In the genomic region with DNA sequence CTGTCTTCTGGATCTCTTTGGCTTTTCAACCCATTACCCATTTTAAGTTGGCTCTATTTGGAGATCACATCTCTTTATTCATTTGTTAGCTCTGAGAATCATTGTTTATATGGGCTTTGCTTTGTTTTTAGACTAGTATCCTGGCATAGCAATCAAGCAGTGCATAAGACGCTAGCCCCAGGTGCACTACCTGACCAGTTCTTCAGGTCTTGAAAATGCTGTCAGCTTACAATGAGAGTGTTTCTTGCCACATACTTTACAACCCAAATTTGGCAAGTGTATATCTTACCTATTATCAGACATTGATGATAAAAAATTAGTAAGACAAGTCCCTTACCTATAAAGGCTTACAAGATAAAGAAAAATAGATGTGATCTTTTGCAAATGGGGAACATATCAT, we compare ENCODE assay signal across 25 cellular contexts. TPM values are rescaled to one million over a fixed set of nuclear protein-coding genes. Genes with fewer than 3 reads are reported as not detected.
DNase-seq lines count a peak whose midpoint lies in the region; ATAC-seq and TF ChIP-seq lines count a peak whose summit lies in the region.
"Had no signal": no experiment of that assay in that cellular context is flagged by ENCODE, and none has a peak within 500 bp of the region (broad histone marks: within the 10 kb centered on the region; RNA-seq: fewer than 3 reads in every experiment).

No MANE protein-coding gene starts in this region.

- DNase-seq in SK-N-SH (no peak), epithelial cell of esophagus (ENCODE audit: low read depth) (peak; percentile 53), COLO829 (ENCODE audit: low spot score) (no peak)
- DNase-seq in CD4-positive, CD25-positive, alpha-beta regulatory T cell, result no peak
- DNase-seq: COR-L47, DMS53, NCI-H1048, NCI-H1417 treated with DMSO at 0.1 percent for 48 hours, NCI-H1694 treated with DMSO at 0.1 percent for 48 hours, NCI-H2081, NCI-H2227 treated with DMSO at 0.1 percent for 48 hours, NCI-H510A, NCI-H69, SHP77 had no signal

- no peak for TF ChIP-seq EP300 in SK-N-SH (IDR thresholded peaks at IDR 0.05; ENCODE audit: borderline replicate concordance in 1 of 2, low read depth in 1 of 2, low read length in 1 of 2)

- 89% methylated on average over 1 of the region's 1 CpG for WGBS in SK-N-SH (ENCODE audit: low lambda C conversion rate)

- ATAC-seq in SK-N-SH treated with all-trans-retinoic acid at 6 μM for 48 hours (no peak), GM18909 (IDR thresholded peaks at IDR 0.05; ENCODE audit: poor library complexity, unreplicated experiment) (no peak), GM21360 (IDR thresholded peaks at IDR 0.05; ENCODE audit: unreplicated experiment) (no peak)
- no peak for ATAC-seq in CD4-positive, CD25-positive, alpha-beta regulatory T cell (ENCODE audit: low read depth in 2 of 2)
- ATAC-seq in activated T-helper 17 cell treated with anti-CD3 and anti-CD28 coated beads, Interleukin-2, amount 50 U/mL, for 72 hours (replicated peaks), result no peak
- ATAC-seq: HCT116 had no signal

- peak overlapping the region in 2 of 3 donors; percentile 62 to 67 for H3K27ac Mint-ChIP-seq in CD4-positive, CD25-positive, alpha-beta regulatory T cell
- peak overlapping the region; percentile 5 for H3K27ac Mint-ChIP-seq in activated T-helper 17 cell treated with anti-CD3 and anti-CD28 coated beads, Interleukin-2, amount 50 U/mL, for 72 hours
- H3K27ac Mint-ChIP-seq: B cell, IgD-negative memory B cell had no signal

- no peak overlapping the region for H2AFZ ChIP-seq in SK-N-SH (ENCODE audit: low read depth)

- H3K27me3 Mint-ChIP-seq in CD4-positive, CD25-positive, alpha-beta regulatory T cell, result no peaks in the 10 kb centered on the region
- H3K27me3 Mint-ChIP-seq in activated T-helper 17 cell treated with anti-CD3 and anti-CD28 coated beads, Interleukin-2, amount 50 U/mL, for 72 hours, result no peaks in the 10 kb centered on the region
- H3K27me3 Mint-ChIP-seq: B cell, IgD-negative memory B cell had no signal

- H3K9me3 ChIP-seq in SK-N-SH, result no peaks in the 10 kb centered on the region
- H3K9me3 ChIP-seq in CD4-positive, CD25-positive, alpha-beta regulatory T cell (ENCODE audit: control insufficient read depth in 2 of 2, low read length in 2 of 2), result no peaks in the 10 kb centered on the region

- H3K9me2 ChIP-seq in SK-N-SH, result no peaks in the 10 kb centered on the region

- no peak overlapping the region for H3K4me3 Mint-ChIP-seq in CD4-positive, CD25-positive, alpha-beta regulatory T cell
- H3K4me3 Mint-ChIP-seq in activated T-helper 17 cell treated with anti-CD3 and anti-CD28 coated beads, Interleukin-2, amount 50 U/mL, for 72 hours, result no peak overlapping the region
- H3K4me3 Mint-ChIP-seq: B cell, IgD-negative memory B cell had no signal

- CTCF ChIA-PET in SK-N-SH (lab: Yijun Ruan, JAX), result interaction anchor here (0.6 to 5.0 kb wide), 6 partner anchors 9 to 201 kb away, joined by 3 to 126 read pairs (median 6); a partner anchor contains a TSS

- H3K27ac ChIP-seq in SK-N-SH (ENCODE audit: low read depth in 2 of 2, low read length in 1 of 2), result no peak overlapping the region
- no peak overlapping the region for H3K27ac ChIP-seq in CD4-positive, CD25-positive, alpha-beta regulatory T cell (ENCODE audit: insufficient read depth, low read length, poor library complexity, severe bottlenecking)
- H3K27ac ChIP-seq: 22Rv1, HL-60, KMS-11, RWPE1 had no signal

- H3K36me3 ChIP-seq in SK-N-SH (replicated peaks in 1 of 2; ENCODE audit: control insufficient read depth in 1 of 2, insufficient read depth in 2 of 2, low read length in 1 of 2), result peaks cover 16 to 63% of the 10 kb centered on the region in 2 experiments
- H3K36me3 ChIP-seq in CD4-positive, CD25-positive, alpha-beta regulatory T cell (ENCODE audit: control insufficient read depth, insufficient read depth, low read length), result peaks cover 72% of the 10 kb centered on the region

- H3K4me3 ChIP-seq in SK-N-SH (ENCODE audit: low read depth in 2 of 2, low read length in 1 of 2) (no peak overlapping the region), epithelial cell of esophagus (ENCODE audit: low read length) (no peak overlapping the region)
- no peak overlapping the region for H3K4me3 ChIP-seq in CD4-positive, CD25-positive, alpha-beta regulatory T cell (ENCODE audit: low read depth, low read length)

- no peaks in the 10 kb centered on the region for H3K79me2 ChIP-seq in SK-N-SH (ENCODE audit: insufficient read depth)

- TF ChIP-seq RAD21 in SK-N-SH (IDR thresholded peaks at IDR 0.05; ENCODE audit: low read length), result no peak

- H3F3A ChIP-seq in SK-N-SH (replicated peaks; ENCODE audit: insufficient read depth), result no peaks in the 10 kb centered on the region

- H3K27me3 ChIP-seq in SK-N-SH (ENCODE audit: insufficient read depth), result no peaks in the 10 kb centered on the region
- H3K27me3 ChIP-seq in CD4-positive, CD25-positive, alpha-beta regulatory T cell (ENCODE audit: control insufficient read depth, insufficient read depth, low read length), result no peaks in the 10 kb centered on the region

- no peaks in the 10 kb centered on the region for H4K20me1 ChIP-seq in SK-N-SH (ENCODE audit: insufficient read depth)

- no peak overlapping the region for H3K4me2 ChIP-seq in SK-N-SH

- H3K9me3 Mint-ChIP-seq in CD4-positive, CD25-positive, alpha-beta regulatory T cell, result no peaks in the 10 kb centered on the region
- no peaks in the 10 kb centered on the region for H3K9me3 Mint-ChIP-seq in activated T-helper 17 cell treated with anti-CD3 and anti-CD28 coated beads, Interleukin-2, amount 50 U/mL, for 72 hours
- H3K9me3 Mint-ChIP-seq: IgD-negative memory B cell had no signal

- no peak overlapping the region for H3K9ac ChIP-seq in SK-N-SH
- H3K9ac ChIP-seq: KMS-11 had no signal

- H3K4me1 ChIP-seq in SK-N-SH (ENCODE audit: control insufficient read depth in 1 of 2, insufficient read depth in 2 of 2, low read depth in 1 of 2, low read length in 1 of 2), result no peaks in the 10 kb centered on the region; a peak in 1 of 4 replicates
- H3K4me1 ChIP-seq in CD4-positive, CD25-positive, alpha-beta regulatory T cell (ENCODE audit: control insufficient read depth, insufficient read depth, low read length, poor library complexity, severe bottlenecking), result no peaks in the 10 kb centered on the region

- POLR2A ChIA-PET in SK-N-SH (lab: Yijun Ruan, JAX), result no interaction called here

- H3K36me3 Mint-ChIP-seq in CD4-positive, CD25-positive, alpha-beta regulatory T cell, result peaks cover 25% of the 10 kb centered on the region
- peaks cover 27% of the 10 kb centered on the region for H3K36me3 Mint-ChIP-seq in activated T-helper 17 cell treated with anti-CD3 and anti-CD28 coated beads, Interleukin-2, amount 50 U/mL, for 72 hours (ENCODE audit: low read depth)
- H3K36me3 Mint-ChIP-seq: IgD-negative memory B cell had no signal

- no peak for TF ChIP-seq CTCF in SK-N-SH (IDR thresholded peaks at IDR 0.05)
- TF ChIP-seq CTCF in epithelial cell of esophagus (IDR thresholded peaks at IDR 0.05; ENCODE audit: insufficient read depth, low read depth, low read length, missing control alignments), result no peak

- peaks cover 4 to 21% (median 15%) of the 10 kb centered on the region in 4 donors for H3K4me1 Mint-ChIP-seq in CD4-positive, CD25-positive, alpha-beta regulatory T cell
- peaks cover 11% of the 10 kb centered on the region for H3K4me1 Mint-ChIP-seq in activated T-helper 17 cell treated with anti-CD3 and anti-CD28 coated beads, Interleukin-2, amount 50 U/mL, for 72 hours
- H3K4me1 Mint-ChIP-seq: B cell had no signal

TF ChIP-seq in SK-N-SH, 30 proteins besides CTCF, POLR2A, EP300 and RAD21 (continues in another document):
- TF ChIP-seq, protein P1, sequence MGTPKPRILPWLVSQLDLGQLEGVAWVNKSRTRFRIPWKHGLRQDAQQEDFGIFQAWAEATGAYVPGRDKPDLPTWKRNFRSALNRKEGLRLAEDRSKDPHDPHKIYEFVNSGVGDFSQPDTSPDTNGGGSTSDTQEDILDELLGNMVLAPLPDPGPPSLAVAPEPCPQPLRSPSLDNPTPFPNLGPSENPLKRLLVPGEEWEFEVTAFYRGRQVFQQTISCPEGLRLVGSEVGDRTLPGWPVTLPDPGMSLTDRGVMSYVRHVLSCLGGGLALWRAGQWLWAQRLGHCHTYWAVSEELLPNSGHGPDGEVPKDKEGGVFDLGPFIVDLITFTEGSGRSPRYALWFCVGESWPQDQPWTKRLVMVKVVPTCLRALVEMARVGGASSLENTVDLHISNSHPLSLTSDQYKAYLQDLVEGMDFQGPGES (IDR thresholded peaks at IDR 0.05; ENCODE audit: low read depth, low read length), result no peak
- TF ChIP-seq, protein P2, sequence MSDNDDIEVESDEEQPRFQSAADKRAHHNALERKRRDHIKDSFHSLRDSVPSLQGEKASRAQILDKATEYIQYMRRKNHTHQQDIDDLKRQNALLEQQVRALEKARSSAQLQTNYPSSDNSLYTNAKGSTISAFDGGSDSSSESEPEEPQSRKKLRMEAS (IDR thresholded peaks at IDR 0.05; ENCODE audit: low read depth), result no peak
- TF ChIP-seq RFX5 (IDR thresholded peaks at IDR 0.05; ENCODE audit: low read length), result no peak

RNA-seq across cellular contexts. Expression of a gene that starts 12.2 kb away (rescaled TPM):
- polyA plus RNA-seq in SK-N-SH (2012; rRNA removed), result 11.7 and 14.9 TPM in 2 replicates
- polyA plus RNA-seq in SK-N-SH (2012; cell fraction: cytosol; rRNA removed), result 18.4 and 20.9 TPM in 2 replicates
- 6.4 and 12.6 TPM in 2 replicates for polyA plus RNA-seq in SK-N-SH (2012; cell fraction: nucleus; rRNA removed)
- 27.4 TPM for total RNA-seq in CD4-positive, CD25-positive, alpha-beta regulatory T cell
- polyA plus RNA-seq in CD4-positive, CD25-positive, alpha-beta regulatory T cell, result 10 to 100 TPM; 22.3 to 31.3 (median 29.6) TPM
- total RNA-seq in activated T-helper 17 cell treated with anti-CD3 and anti-CD28 coated beads, Interleukin-2, amount 50 U/mL, for 72 hours, result 10 to 100 TPM; 49.9 to 74.4 TPM

RNA-seq across cellular contexts. Expression of a gene that starts 46.2 kb away (rescaled TPM):
- polyA plus RNA-seq in SK-N-SH (2012; rRNA removed), result 6.5 and 9.5 TPM in 2 replicates
- polyA plus RNA-seq in SK-N-SH (2012; cell fraction: cytosol; rRNA removed), result 11.6 and 14.4 TPM in 2 replicates
- 2.3 and 6.3 TPM in 2 replicates for polyA plus RNA-seq in SK-N-SH (2012; cell fraction: nucleus; rRNA removed)
- total RNA-seq in CD4-positive, CD25-positive, alpha-beta regulatory T cell, result 13.7 TPM
- polyA plus RNA-seq in CD4-positive, CD25-positive, alpha-beta regulatory T cell, result 10 to 100 TPM; 11.2 to 12.5 (median 11.7) TPM
- total RNA-seq in activated T-helper 17 cell treated with anti-CD3 and anti-CD28 coated beads, Interleukin-2, amount 50 U/mL, for 72 hours, result 10 to 100 TPM; 29.7 to 32.7 TPM
